Comparison of ENCODE assay signal across 21 cellular contexts in genomic region chr11:35981581-35981980, GRCh38. TPM values are rescaled to one million over a fixed set of nuclear protein-coding genes. Genes with fewer than 3 reads are reported as not detected.
DNase-seq lines count a peak whose midpoint lies in the region; ATAC-seq and TF ChIP-seq lines count a peak whose summit lies in the region.
"Had no signal": no experiment of that assay in that cellular context is flagged by ENCODE, and none has a peak within 500 bp of the region (broad histone marks: within the 10 kb centered on the region; RNA-seq: fewer than 3 reads in every experiment).

No MANE protein-coding gene starts in this region.

- TF ChIP-seq CTCF in breast epithelium (IDR thresholded peaks at IDR 0.05), result no peak

- no peak for ATAC-seq in GM21717 (IDR thresholded peaks at IDR 0.05; ENCODE audit: unreplicated experiment)
- ATAC-seq: activated CD8-positive, alpha-beta T cell treated with anti-CD3 and anti-CD28 coated beads, Interleukin-2, amount 10 ng/mL, durations not matched to agents 7 days and 5 days; activated T-cell treated with anti-CD3 and anti-CD28 coated beads, Interleukin-2, amount 50 U/mL, for 72 hours; K562 had no signal

- H3K9me3 ChIP-seq in breast epithelium, result no peaks in the 10 kb centered on the region

- no peaks in the 10 kb centered on the region for H3K27me3 ChIP-seq in breast epithelium

- H3K36me3 ChIP-seq in breast epithelium, result no peaks in the 10 kb centered on the region

- peak overlapping the region in 1 of 2 donors; percentile 56 for H3K27ac ChIP-seq in breast epithelium
- H3K27ac ChIP-seq: 22Rv1, C4-2B, HL-60 had no signal

- H3K4me3 ChIP-seq in breast epithelium, result no peak overlapping the region
- H3K4me3 ChIP-seq: K562 had no signal

- DNase-seq in DMS 273 (lab: John Stamatoyannopoulos, UW; ENCODE audit: unreplicated experiment) (peak; percentile 6), DMS 273 treated with DMSO at 0.1 percent for 48 hours (lab: John Stamatoyannopoulos, UW) (no peak), cerebellum (ENCODE audit: low spot score) (peak; percentile 74), occipital lobe (lab: John Stamatoyannopoulos, UW) (peak; percentile 45), superior temporal gyrus (ENCODE audit: extremely low spot score) (peak; percentile 55), breast epithelium (ENCODE audit: low spot score in 2 of 2) (no peak), amniotic stem cell (lab: John Stamatoyannopoulos, UW) (no peak)
- DNase-seq: activated CD8-positive, alpha-beta T cell treated with anti-CD3 and anti-CD28 coated beads, Interleukin-2, amount 10 ng/mL, durations not matched to agents 7 days and 5 days; activated T-cell treated with anti-CD3 and anti-CD28 coated beads, Interleukin-2, amount 50 U/mL, for 72 hours; effector CD8-positive, alpha-beta T cell; H7; left cardiac atrium; NCI-H1092 treated with DMSO at 0.1 percent for 48 hours; NCI-H2107; NCI-H82; stimulated activated CD4-positive, alpha-beta T cell treated with anti-CD3 and anti-CD28 coated beads, Interleukin-4, amount 100 ng/mL, for 1 hour had no signal

- no peak for TF ChIP-seq POLR2A in breast epithelium (IDR thresholded peaks at IDR 0.05)

- intact Hi-C loops in breast epithelium (cut with DNase I; ENCODE audit: low total_unique reads), result no loop called here

- H3K4me1 ChIP-seq in breast epithelium, result peaks cover 0 to 13% of the 10 kb centered on the region in 2 donors

RNA-seq across cellular contexts. Expression of gene LDLRAD3, which starts 37.7 kb away (rescaled TPM):
- total RNA-seq in cerebellum (43.0 TPM), occipital lobe (58.8 TPM), breast epithelium (10 to 100 TPM; 20.3 to 45.4 (median 40.6) TPM)
- total RNA-seq: activated T-cell treated with anti-CD3 and anti-CD28 coated beads, Interleukin-2, amount 50 U/mL, for 72 hours had no signal

Comparison
In these comparisons a context has a peak if more than half of its experiments do, and no peak if none do; other contexts are left out.
1. DNase-seq: peak in DMS 273 (single experiment), cerebellum (single experiment), occipital lobe (single experiment) and superior temporal gyrus (single experiment); none in DMS 273 treated with DMSO at 0.1 percent for 48 hours (single experiment), breast epithelium (0 of 2) and amniotic stem cell (single experiment).